Comparison of ENCODE assay signal across 1 cellular context in the genomic region with DNA sequence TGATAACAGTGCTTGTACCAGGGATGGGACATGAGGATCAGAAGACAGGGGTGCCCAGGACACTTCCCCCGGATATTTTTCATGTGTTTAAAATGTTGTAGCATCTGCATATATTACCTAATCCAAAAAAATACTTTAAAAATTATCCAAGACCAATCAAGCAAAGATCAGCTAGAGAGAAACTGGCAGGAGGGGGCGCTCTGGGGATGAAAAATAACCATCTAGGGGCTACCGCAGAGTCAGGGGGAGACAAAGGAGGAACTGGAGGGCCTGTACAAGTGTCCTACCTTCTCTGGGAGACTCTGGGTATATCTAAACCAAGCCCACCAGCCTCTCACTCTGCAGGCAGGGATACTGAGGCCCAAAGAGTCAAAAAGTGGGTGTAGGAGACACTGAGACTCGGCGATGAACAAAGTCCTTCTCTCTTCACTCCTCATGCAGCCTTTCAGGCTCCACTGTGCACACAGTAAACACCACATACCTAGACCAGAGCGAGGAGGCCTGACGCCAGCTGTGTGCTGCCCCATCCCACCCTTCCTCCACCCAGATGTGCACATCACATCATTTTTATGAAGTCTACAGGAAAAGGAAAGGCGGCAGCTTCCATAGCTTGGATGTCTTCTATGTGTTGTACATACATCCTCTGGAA.
TF ChIP-seq lines count a peak whose summit lies in the region.

No MANE protein-coding gene starts in this region.

TF ChIP-seq in HepG2, 621 proteins besides CTCF, POLR2A, EP300 and RAD21:
- TF ChIP-seq FOXK1 (CRISPR knock-in tag; IDR thresholded peaks at IDR 0.05; ENCODE audit: borderline replicate concordance, low read depth): no peak
- TF ChIP-seq CREB1 (IDR thresholded peaks at IDR 0.05): no peak
- TF ChIP-seq CREB1 (CRISPR knock-in tag; IDR thresholded peaks at IDR 0.05): no peak
- no peak for TF ChIP-seq DNMT1 (CRISPR knock-in tag; IDR thresholded peaks at IDR 0.05)
- no peak for TF ChIP-seq ZNF432 (CRISPR knock-in tag; IDR thresholded peaks at IDR 0.05; ENCODE audit: borderline replicate concordance)
- TF ChIP-seq SMC3 (IDR thresholded peaks at IDR 0.05; ENCODE audit: low read length): peak; percentile 35; the same call in 1 of the 2 replicates
- no peak for TF ChIP-seq SYNCRIP (IDR thresholded peaks at IDR 0.05; ENCODE audit: insufficient read depth, low read depth, low read length)
- no peak for TF ChIP-seq PCBP2 (optimal IDR thresholded peaks at IDR 0.05; ENCODE audit: low read depth, low read length, poor library complexity, severe bottlenecking)
- no peak for TF ChIP-seq ZNF367 (CRISPR knock-in tag; IDR thresholded peaks at IDR 0.05; ENCODE audit: borderline replicate concordance)
- TF ChIP-seq ZBTB8A (CRISPR knock-in tag; IDR thresholded peaks at IDR 0.05; ENCODE audit: borderline replicate concordance, low read depth): no peak
- no peak for TF ChIP-seq FOXA1 (IDR thresholded peaks at IDR 0.05)
- no peak for TF ChIP-seq FOXA1 (CRISPR knock-in tag; IDR thresholded peaks at IDR 0.05)
- TF ChIP-seq RFX1 (IDR thresholded peaks at IDR 0.05): no peak
- TF ChIP-seq ZNF598 (CRISPR knock-in tag; IDR thresholded peaks at IDR 0.05; ENCODE audit: borderline replicate concordance): no peak
- no peak for TF ChIP-seq KLF12 (CRISPR knock-in tag; IDR thresholded peaks at IDR 0.05; ENCODE audit: borderline replicate concordance)
- TF ChIP-seq, protein P1, sequence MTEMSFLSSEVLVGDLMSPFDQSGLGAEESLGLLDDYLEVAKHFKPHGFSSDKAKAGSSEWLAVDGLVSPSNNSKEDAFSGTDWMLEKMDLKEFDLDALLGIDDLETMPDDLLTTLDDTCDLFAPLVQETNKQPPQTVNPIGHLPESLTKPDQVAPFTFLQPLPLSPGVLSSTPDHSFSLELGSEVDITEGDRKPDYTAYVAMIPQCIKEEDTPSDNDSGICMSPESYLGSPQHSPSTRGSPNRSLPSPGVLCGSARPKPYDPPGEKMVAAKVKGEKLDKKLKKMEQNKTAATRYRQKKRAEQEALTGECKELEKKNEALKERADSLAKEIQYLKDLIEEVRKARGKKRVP (CRISPR knock-in tag; IDR thresholded peaks at IDR 0.05): no peak
- no peak for TF ChIP-seq TOPORS (CRISPR knock-in tag; IDR thresholded peaks at IDR 0.05)
- 0 out of 2 replicates have a peak, but pooled peaks have one; percentile 45 for TF ChIP-seq ZNF138 (CRISPR knock-in tag; IDR thresholded peaks at IDR 0.05; ENCODE audit: low read depth)
- no peak for TF ChIP-seq ETV5 (CRISPR knock-in tag; IDR thresholded peaks at IDR 0.05; ENCODE audit: borderline replicate concordance)
- peak; percentile 33 for TF ChIP-seq STAG1 (CRISPR knock-in tag; IDR thresholded peaks at IDR 0.05)
- TF ChIP-seq, protein P2, sequence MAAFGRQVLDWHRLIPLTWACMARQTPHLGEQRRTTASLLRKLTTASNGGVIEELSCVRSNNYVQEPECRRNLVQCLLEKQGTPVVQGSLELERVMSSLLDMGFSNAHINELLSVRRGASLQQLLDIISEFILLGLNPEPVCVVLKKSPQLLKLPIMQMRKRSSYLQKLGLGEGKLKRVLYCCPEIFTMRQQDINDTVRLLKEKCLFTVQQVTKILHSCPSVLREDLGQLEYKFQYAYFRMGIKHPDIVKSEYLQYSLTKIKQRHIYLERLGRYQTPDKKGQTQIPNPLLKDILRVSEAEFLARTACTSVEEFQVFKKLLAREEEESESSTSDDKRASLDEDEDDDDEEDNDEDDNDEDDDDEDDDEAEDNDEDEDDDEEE (CRISPR knock-in tag; IDR thresholded peaks at IDR 0.05): no peak
- TF ChIP-seq PRPF4 (IDR thresholded peaks at IDR 0.05; ENCODE audit: low read depth, low read length, poor library complexity, severe bottlenecking): peak; percentile 17
- no peak for TF ChIP-seq ZBTB46 (CRISPR knock-in tag; IDR thresholded peaks at IDR 0.05; ENCODE audit: borderline replicate concordance)
- no peak for TF ChIP-seq HMGXB4 (CRISPR knock-in tag; IDR thresholded peaks at IDR 0.05; ENCODE audit: borderline replicate concordance in 1 of 2, low read depth in 1 of 2)
- TF ChIP-seq ZNF18 (CRISPR knock-in tag; IDR thresholded peaks at IDR 0.05; ENCODE audit: insufficient replicate concordance): no peak
- TF ChIP-seq GTF3A (CRISPR knock-in tag; conservative IDR thresholded peaks at IDR 0.05): no peak
- no peak for TF ChIP-seq ZNF614 (CRISPR knock-in tag; IDR thresholded peaks at IDR 0.05; ENCODE audit: borderline replicate concordance)
- no peak for TF ChIP-seq NFKB2 (CRISPR knock-in tag; IDR thresholded peaks at IDR 0.05; ENCODE audit: borderline replicate concordance)
- TF ChIP-seq, protein P3, sequence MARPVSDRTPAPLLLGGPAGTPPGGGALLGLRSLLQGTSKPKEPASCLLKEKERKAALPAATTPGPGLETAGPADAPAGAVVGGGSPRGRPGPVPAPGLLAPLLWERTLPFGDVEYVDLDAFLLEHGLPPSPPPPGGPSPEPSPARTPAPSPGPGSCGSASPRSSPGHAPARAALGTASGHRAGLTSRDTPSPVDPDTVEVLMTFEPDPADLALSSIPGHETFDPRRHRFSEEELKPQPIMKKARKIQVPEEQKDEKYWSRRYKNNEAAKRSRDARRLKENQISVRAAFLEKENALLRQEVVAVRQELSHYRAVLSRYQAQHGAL (CRISPR knock-in tag; IDR thresholded peaks at IDR 0.05; ENCODE audit: not compliant biosample characterization): no peak
- TF ChIP-seq, protein P4, sequence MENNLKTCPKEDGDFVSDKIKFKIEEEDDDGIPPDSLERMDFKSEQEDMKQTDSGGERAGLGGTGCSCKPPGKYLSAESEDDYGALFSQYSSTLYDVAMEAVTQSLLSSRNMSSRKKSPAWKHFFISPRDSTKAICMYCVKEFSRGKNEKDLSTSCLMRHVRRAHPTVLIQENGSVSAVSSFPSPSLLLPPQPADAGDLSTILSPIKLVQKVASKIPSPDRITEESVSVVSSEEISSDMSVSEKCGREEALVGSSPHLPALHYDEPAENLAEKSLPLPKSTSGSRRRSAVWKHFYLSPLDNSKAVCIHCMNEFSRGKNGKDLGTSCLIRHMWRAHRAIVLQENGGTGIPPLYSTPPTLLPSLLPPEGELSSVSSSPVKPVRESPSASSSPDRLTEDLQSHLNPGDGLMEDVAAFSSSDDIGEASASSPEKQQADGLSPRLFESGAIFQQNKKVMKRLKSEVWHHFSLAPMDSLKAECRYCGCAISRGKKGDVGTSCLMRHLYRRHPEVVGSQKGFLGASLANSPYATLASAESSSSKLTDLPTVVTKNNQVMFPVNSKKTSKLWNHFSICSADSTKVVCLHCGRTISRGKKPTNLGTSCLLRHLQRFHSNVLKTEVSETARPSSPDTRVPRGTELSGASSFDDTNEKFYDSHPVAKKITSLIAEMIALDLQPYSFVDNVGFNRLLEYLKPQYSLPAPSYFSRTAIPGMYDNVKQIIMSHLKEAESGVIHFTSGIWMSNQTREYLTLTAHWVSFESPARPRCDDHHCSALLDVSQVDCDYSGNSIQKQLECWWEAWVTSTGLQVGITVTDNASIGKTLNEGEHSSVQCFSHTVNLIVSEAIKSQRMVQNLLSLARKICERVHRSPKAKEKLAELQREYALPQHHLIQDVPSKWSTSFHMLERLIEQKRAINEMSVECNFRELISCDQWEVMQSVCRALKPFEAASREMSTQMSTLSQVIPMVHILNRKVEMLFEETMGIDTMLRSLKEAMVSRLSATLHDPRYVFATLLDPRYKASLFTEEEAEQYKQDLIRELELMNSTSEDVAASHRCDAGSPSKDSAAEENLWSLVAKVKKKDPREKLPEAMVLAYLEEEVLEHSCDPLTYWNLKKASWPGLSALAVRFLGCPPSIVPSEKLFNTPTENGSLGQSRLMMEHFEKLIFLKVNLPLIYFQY (CRISPR knock-in tag; IDR thresholded peaks at IDR 0.05; ENCODE audit: borderline replicate concordance): no peak
- no peak for TF ChIP-seq ZNF496 (CRISPR knock-in tag; IDR thresholded peaks at IDR 0.05; ENCODE audit: insufficient replicate concordance)
- TF ChIP-seq NFE2L2 (IDR thresholded peaks at IDR 0.05; ENCODE audit: low read length): no peak
- no peak for TF ChIP-seq THAP11 (CRISPR knock-in tag; IDR thresholded peaks at IDR 0.05)
- TF ChIP-seq, protein P5, sequence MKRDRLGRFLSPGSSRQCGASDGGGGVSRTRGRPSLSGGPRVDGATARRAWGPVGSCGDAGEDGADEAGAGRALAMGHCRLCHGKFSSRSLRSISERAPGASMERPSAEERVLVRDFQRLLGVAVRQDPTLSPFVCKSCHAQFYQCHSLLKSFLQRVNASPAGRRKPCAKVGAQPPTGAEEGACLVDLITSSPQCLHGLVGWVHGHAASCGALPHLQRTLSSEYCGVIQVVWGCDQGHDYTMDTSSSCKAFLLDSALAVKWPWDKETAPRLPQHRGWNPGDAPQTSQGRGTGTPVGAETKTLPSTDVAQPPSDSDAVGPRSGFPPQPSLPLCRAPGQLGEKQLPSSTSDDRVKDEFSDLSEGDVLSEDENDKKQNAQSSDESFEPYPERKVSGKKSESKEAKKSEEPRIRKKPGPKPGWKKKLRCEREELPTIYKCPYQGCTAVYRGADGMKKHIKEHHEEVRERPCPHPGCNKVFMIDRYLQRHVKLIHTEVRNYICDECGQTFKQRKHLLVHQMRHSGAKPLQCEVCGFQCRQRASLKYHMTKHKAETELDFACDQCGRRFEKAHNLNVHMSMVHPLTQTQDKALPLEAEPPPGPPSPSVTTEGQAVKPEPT (CRISPR knock-in tag; IDR thresholded peaks at IDR 0.05; ENCODE audit: low read depth): no peak
TF ChIP-seq in HepG2: peak in this region for 4.
